In the genomic region with DNA sequence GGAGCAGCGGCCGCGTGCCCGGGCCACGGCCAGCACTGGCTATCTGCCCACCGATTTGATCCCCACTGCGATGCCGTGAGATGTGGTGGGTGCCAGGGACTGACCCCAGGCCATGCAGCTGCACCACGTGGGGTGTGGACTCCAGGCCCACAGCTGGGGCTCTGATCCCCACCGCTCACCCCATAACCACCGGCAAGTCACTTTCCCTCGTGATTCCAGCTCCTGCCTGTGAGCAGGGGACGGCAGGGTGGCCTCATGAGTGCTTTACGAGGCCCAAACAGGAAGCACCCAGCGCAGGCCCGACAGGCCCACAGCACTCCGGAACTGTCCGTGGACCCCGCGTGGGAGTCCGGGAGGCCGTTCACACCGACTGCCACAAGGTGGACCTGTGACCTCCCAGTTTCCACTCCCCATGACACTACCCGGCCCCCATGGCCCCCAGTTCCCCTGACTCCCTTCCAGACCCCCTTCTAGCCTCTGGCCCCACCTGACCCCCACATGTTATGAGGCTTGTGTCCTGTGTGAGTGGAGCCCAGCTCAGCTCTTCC, we compare ENCODE assay signal across 27 cellular contexts. TPM values are rescaled to one million over a fixed set of nuclear protein-coding genes. Genes with fewer than 3 reads are reported as not detected.
DNase-seq lines count a peak whose midpoint lies in the region; ATAC-seq, FAIRE-seq and TF ChIP-seq lines count a peak whose summit lies in the region.
"Had no signal": no experiment of that assay in that cellular context is flagged by ENCODE, and none has a peak within 500 bp of the region (broad histone marks: within the 10 kb centered on the region; RNA-seq: fewer than 3 reads in every experiment).

No MANE protein-coding gene starts in this region.

- TF ChIP-seq CTCF in CD14-positive monocyte (IDR thresholded peaks at IDR 0.05) (no peak), H1 (IDR thresholded peaks at IDR 0.05; ENCODE audit: control extremely low read depth in 1 of 3, insufficient read depth in 1 of 3, low read depth in 1 of 3, low read length in 3 of 3) (no peak), neutrophil (IDR thresholded peaks at IDR 0.05) (no peak), A673 (conservative IDR thresholded peaks at IDR 0.05; ENCODE audit: low read depth, low read length) (no peak)

- no peaks in the 10 kb centered on the region for H3K9me3 ChIP-seq in NT2/D1 (ENCODE audit: insufficient read depth, low read length)
- no peaks in the 10 kb centered on the region; a peak in 1 of 4 replicates for H3K9me3 ChIP-seq in H1 (ENCODE audit: insufficient read depth in 2 of 2, low read depth in 1 of 2, low read length in 1 of 2)
- H3K9me3 ChIP-seq in neutrophil: no peaks in the 10 kb centered on the region
- no peaks in the 10 kb centered on the region for H3K9me3 ChIP-seq in A673 (ENCODE audit: low read depth, low read length, poor library complexity, severe bottlenecking)
- H3K9me3 ChIP-seq: Caco-2 had no signal

- H2BK12ac ChIP-seq in H1 (ENCODE audit: low read depth, low read length): no peak overlapping the region

- H2BK120ac ChIP-seq in H1 (replicated peaks; ENCODE audit: low read depth, low read length): no peak overlapping the region

- peak overlapping the region; percentile 92; the same call in 1 of the 2 replicates for H4K8ac ChIP-seq in H1 (ENCODE audit: extremely low read depth, insufficient read depth, low read length)

- H4K5ac ChIP-seq in H1 (ENCODE audit: insufficient read length, low read depth, low read length): no peak overlapping the region

- H3K36me3 Mint-ChIP-seq in CD14-positive monocyte: no peaks in the 10 kb centered on the region
- no peaks in the 10 kb centered on the region for H3K36me3 Mint-ChIP-seq in activated naive CD8-positive, alpha-beta T cell treated with anti-CD3 and anti-CD28 coated beads, Interleukin-2, amount 50 U/mL, for 24 hours (ENCODE audit: low read depth)

- no peak overlapping the region for H3K23ac ChIP-seq in H1 (ENCODE audit: insufficient read length)

- TF ChIP-seq RAD21 in H1 (IDR thresholded peaks at IDR 0.05 in 1 of 2, conservative IDR thresholded peaks at IDR 0.05 in 1 of 2; ENCODE audit: low read depth in 2 of 2, low read length in 2 of 2): no peak

- no peak overlapping the region for H3K56ac ChIP-seq in H1 (replicated peaks; ENCODE audit: insufficient read length, low read depth, low read length)

- TF ChIP-seq POLR2A in H1 (IDR thresholded peaks at IDR 0.05; ENCODE audit: control extremely low read depth in 1 of 2, low read depth in 2 of 2, low read length in 2 of 2): no peak

- CTCF ChIA-PET in H1 (lab: Charles Lee; ENCODE audit: partially characterized antibody) (no interaction called here), A673 (lab: Charles Lee) (no interaction called here)

- peaks cover 0 to 2% (median 2%) of the 10 kb centered on the region in 3 donors for H3K27me3 Mint-ChIP-seq in CD14-positive monocyte (ENCODE audit: low read depth in 3 of 3)
- no peaks in the 10 kb centered on the region for H3K27me3 Mint-ChIP-seq in activated naive CD8-positive, alpha-beta T cell treated with anti-CD3 and anti-CD28 coated beads, Interleukin-2, amount 50 U/mL, for 24 hours

- no peak for FAIRE-seq in H1 (lab: Jason Lieb, UNC)
- FAIRE-seq: A204.1, G401.6, GM12878 had no signal

- H4K91ac ChIP-seq in H1 (replicated peaks; ENCODE audit: insufficient read length, low read length): no peak overlapping the region

- H3K79me1 ChIP-seq in H1 (ENCODE audit: low read depth, low read length): no peaks in the 10 kb centered on the region

- H3K27ac Mint-ChIP-seq in CD14-positive monocyte: peak overlapping the region; percentile 8 to 87 (median 71)
- H3K27ac Mint-ChIP-seq in activated naive CD8-positive, alpha-beta T cell treated with anti-CD3 and anti-CD28 coated beads, Interleukin-2, amount 50 U/mL, for 24 hours: no peak overlapping the region
- H3K27ac Mint-ChIP-seq: CD8-positive, alpha-beta T cell had no signal

- TF ChIP-seq EP300 in H1 (IDR thresholded peaks at IDR 0.05; ENCODE audit: borderline replicate concordance in 1 of 2, low read depth in 2 of 2, low read length in 2 of 2): no peak

- BruUV-seq in A673 (replicated peaks; lab: Mats Ljungman, UMichigan): no TSS peak

- H3K4ac ChIP-seq in H1 (replicated peaks; ENCODE audit: insufficient read length, low read depth, low read length): no peak overlapping the region

- H3K9ac ChIP-seq in NT2/D1 (ENCODE audit: insufficient read length, low read depth): peak overlapping the region; percentile 64
- no peak overlapping the region for H3K9ac ChIP-seq in H1 (replicated peaks in 1 of 4; ENCODE audit: extremely low read depth in 1 of 4, low read depth in 3 of 4, low read length in 3 of 4)

- no peaks in the 10 kb centered on the region for H3K79me2 ChIP-seq in H1 (ENCODE audit: control insufficient read depth in 1 of 2, insufficient read depth in 2 of 2, low read length in 2 of 2)

- peaks cover 37% of the 10 kb centered on the region for H3K4me1 Mint-ChIP-seq in CD14-positive monocyte
- peaks cover 8% of the 10 kb centered on the region for H3K4me1 Mint-ChIP-seq in activated naive CD8-positive, alpha-beta T cell treated with anti-CD3 and anti-CD28 coated beads, Interleukin-2, amount 50 U/mL, for 24 hours

- peaks cover 4% of the 10 kb centered on the region; the same call in 1 of the 2 replicates for H3K23me2 ChIP-seq in H1 (ENCODE audit: low read depth, low read length)

- H2BK15ac ChIP-seq in H1 (ENCODE audit: low read length): no peak overlapping the region

- H3K18ac ChIP-seq in H1 (ENCODE audit: extremely low read depth, low read length): no peak overlapping the region

- no peak overlapping the region for H2AK5ac ChIP-seq in H1 (ENCODE audit: low read depth, low read length)

- H3K4me3 ChIP-seq in NT2/D1 (ENCODE audit: insufficient read length, low read depth) (no peak overlapping the region), H1 (ENCODE audit: extremely low read depth in 1 of 4, insufficient read depth in 2 of 4, low read depth in 3 of 4, low read length in 4 of 4) (no peak overlapping the region), neutrophil (ENCODE audit: low read depth in 1 of 2, low read length in 1 of 2) (peak overlapping the region; percentile 30 to 32), A673 (ENCODE audit: low read depth, low read length, poor library complexity, severe bottlenecking) (no peak overlapping the region)
- H3K4me3 ChIP-seq: GM12878, SJSA1 had no signal

- DNase-seq in CD14-positive monocyte (ENCODE audit: low spot score): no peak
- no peak for DNase-seq in NT2/D1 (ENCODE audit: low read depth, low spot score)
- DNase-seq in H1 (ENCODE audit: low read depth in 1 of 2, low spot score in 2 of 2): peak in 1 of 2 experiments; percentile 41
- no peak for DNase-seq in activated naive CD8-positive, alpha-beta T cell treated with anti-CD3 and anti-CD28 coated beads, Interleukin-2, amount 50 U/mL, for 24 hours
- DNase-seq in A673 (ENCODE audit: low spot score): no peak
- DNase-seq: AML-193; C1 segment of cervical spinal cord; Caco-2; CD8-positive, alpha-beta T cell; NCI-H1105; NCI-H1436 treated with DMSO at 0.1 percent for 48 hours; NCI-H187 treated with DMSO at 0.1 percent for 48 hours; NCI-H2171 treated with DMSO at 0.1 percent for 48 hours; NCI-H524; NCI-H774; PC-3 had no signal

- H3K27ac ChIP-seq in H1 (ENCODE audit: low read depth, low read length): no peak overlapping the region
- H3K27ac ChIP-seq in neutrophil: peak overlapping the region; percentile 82
- no peak overlapping the region for H3K27ac ChIP-seq in A673 (ENCODE audit: low read depth, low read length, poor library complexity, severe bottlenecking)
- H3K27ac ChIP-seq: SJSA1 had no signal

- POLR2A ChIA-PET in H1 (lab: Charles Lee; ENCODE audit: partially characterized antibody): interaction anchor here (1.0 to 16.8 kb wide), 2 partner anchors 14 to 23 kb away, joined by 4 to 175 read pairs; no protein-coding TSS in a partner anchor
- POLR2A ChIA-PET in A673 (lab: Charles Lee; ENCODE audit: low non-redundant PET): no interaction called here

- no peak overlapping the region for H2BK20ac ChIP-seq in H1 (ENCODE audit: low read length)

- ATAC-seq in activated naive CD8-positive, alpha-beta T cell treated with anti-CD3 and anti-CD28 coated beads, Interleukin-2, amount 50 U/mL, for 24 hours: no peak
- ATAC-seq in HG03135 (IDR thresholded peaks at IDR 0.05; ENCODE audit: unreplicated experiment) (no peak), GM21825 (IDR thresholded peaks at IDR 0.05; ENCODE audit: unreplicated experiment) (no peak)
- ATAC-seq: CD8-positive, alpha-beta T cell; GM12878; HCT116; PC-3; Right ventricle myocardium inferior had no signal

- intact Hi-C loops in CD14-positive monocyte (cut with micrococcal nuclease) (no loop called here), A673 (cut with micrococcal nuclease; ENCODE audit: unreplicated experiment) (no loop called here)

- no peaks in the 10 kb centered on the region for H4K20me1 ChIP-seq in H1 (replicated peaks in 1 of 2; ENCODE audit: control insufficient read depth in 1 of 2, insufficient read depth in 2 of 2, low read length in 2 of 2)

- H3K36me3 ChIP-seq in NT2/D1 (ENCODE audit: insufficient read depth, insufficient read length, low read length): no peaks in the 10 kb centered on the region
- no peaks in the 10 kb centered on the region for H3K36me3 ChIP-seq in H1 (ENCODE audit: control insufficient read depth in 2 of 4, insufficient read depth in 4 of 4, low read length in 3 of 4)
- no peaks in the 10 kb centered on the region for H3K36me3 ChIP-seq in neutrophil
- no peaks in the 10 kb centered on the region for H3K36me3 ChIP-seq in A673 (ENCODE audit: insufficient read depth, low read length, poor library complexity, severe bottlenecking)
- H3K36me3 ChIP-seq: SJSA1 had no signal

- H3K4me2 ChIP-seq in H1 (ENCODE audit: insufficient read depth in 1 of 2, low read depth in 2 of 2, low read length in 2 of 2): no peak overlapping the region

- no peaks in the 10 kb centered on the region for H3K27me3 ChIP-seq in NT2/D1 (ENCODE audit: insufficient read depth, insufficient read length)
- H3K27me3 ChIP-seq in H1 (replicated peaks in 1 of 4; ENCODE audit: control insufficient read depth in 3 of 4, extremely low read depth in 1 of 4, insufficient read depth in 3 of 4, low read length in 3 of 4): peaks cover 0 to 5% (median 0%) of the 10 kb centered on the region in 4 experiments; a peak in 1 of 7 replicates
- H3K27me3 ChIP-seq in neutrophil: no peaks in the 10 kb centered on the region
- H3K27me3 ChIP-seq in A673 (replicated peaks; ENCODE audit: insufficient read depth, low read depth, low read length, poor library complexity): no peaks in the 10 kb centered on the region
- H3K27me3 ChIP-seq: SJSA1 had no signal

- H2BK5ac ChIP-seq in H1 (ENCODE audit: low read depth, low read length): no peak overlapping the region

- peaks cover 3% of the 10 kb centered on the region for H3K4me1 ChIP-seq in NT2/D1 (ENCODE audit: insufficient read depth, insufficient read length)
- no peaks in the 10 kb centered on the region for H3K4me1 ChIP-seq in H1 (replicated peaks in 1 of 4; ENCODE audit: control insufficient read depth in 3 of 4, insufficient read depth in 4 of 4, low read length in 3 of 4)
- peaks cover 35 to 36% of the 10 kb centered on the region in 2 experiments for H3K4me1 ChIP-seq in neutrophil (ENCODE audit: control insufficient read depth in 1 of 2, insufficient read depth in 1 of 2, low read depth in 1 of 2, low read length in 1 of 2)
- H3K4me1 ChIP-seq in A673 (ENCODE audit: insufficient read depth, low read length, poor library complexity, severe bottlenecking): peaks cover 3% of the 10 kb centered on the region

- no peak overlapping the region for H3K14ac ChIP-seq in H1 (ENCODE audit: insufficient read length)

- H3K9me3 Mint-ChIP-seq in CD14-positive monocyte: peaks cover 0 to 2% (median 0%) of the 10 kb centered on the region in 7 donors
- H3K9me3 Mint-ChIP-seq in activated naive CD8-positive, alpha-beta T cell treated with anti-CD3 and anti-CD28 coated beads, Interleukin-2, amount 50 U/mL, for 24 hours: no peaks in the 10 kb centered on the region
- H3K9me3 Mint-ChIP-seq: CD8-positive, alpha-beta T cell had no signal

- WGBS in H1 (ENCODE audit: extremely low coverage in 1 of 2, insufficient coverage in 1 of 2, insufficient read length in 1 of 2, insufficient replicate concordance in 2 of 2, low coverage in 1 of 2, low lambda C conversion rate in 2 of 2, missing lambda C conversion rate in 1 of 2), 2 experiments: 89% methylated on average over 19 of the region's 24 CpGs; no CpG with 5 or more reads in 1 of the 2 experiments

- H3K4me3 Mint-ChIP-seq in CD14-positive monocyte: peak overlapping the region; percentile 43 to 66
- H3K4me3 Mint-ChIP-seq in activated naive CD8-positive, alpha-beta T cell treated with anti-CD3 and anti-CD28 coated beads, Interleukin-2, amount 50 U/mL, for 24 hours: no peak overlapping the region
- H3K4me3 Mint-ChIP-seq: CD8-positive, alpha-beta T cell had no signal

- H2AFZ ChIP-seq in H1 (ENCODE audit: low read length): no peak overlapping the region; the same call in 1 of the 2 replicates

RNA-seq across cellular contexts. Expression of a gene that starts 0.6 kb away (rescaled TPM):
- polyA plus RNA-seq in CD14-positive monocyte (not detected), H1 (2011; rRNA removed) (not detected in 2 replicates)
- total RNA-seq in H1 (2021; fragmentation: NEBNext Ultra II Directional; extraction: Animal tissue kit (Norgen Biotek cat#: 25700)): not detected in 2 replicates
- 0.10 TPM for polyA plus RNA-seq in H1 (2011; cell fraction: cytosol; rRNA removed)
- 0.10 TPM for polyA plus RNA-seq in H1 (2011; cell fraction: nucleus; rRNA removed)
- polyA plus RNA-seq in H1 (2012, experiment 1 of 2): not detected in 4 replicates
- polyA plus RNA-seq in H1 (2012, experiment 2 of 2): not detected
- 0.14 TPM for polyA plus RNA-seq in H1 (2013, experiment 1 of 2)
- 0.04 TPM for polyA plus RNA-seq in H1 (2013, experiment 2 of 2)
- polyA minus RNA-seq in H1 (2011; rRNA and poly(A)+ RNA removed): 0.13 TPM in 1 of 2 replicates, not detected in the other
- not detected for polyA minus RNA-seq in H1 (2011; cell fraction: cytosol; rRNA and poly(A)+ RNA removed)
- polyA minus RNA-seq in H1 (2011; cell fraction: nucleus; rRNA and poly(A)+ RNA removed): not detected
- total RNA-seq in A673 (2021): not detected in 2 replicates
- total RNA-seq: Caco-2; CD8-positive, alpha-beta T cell; GM12878; H4; Right ventricle myocardium inferior; SJSA1 had no signal
- polyA plus RNA-seq: GM12878 had no signal

RNA-seq across cellular contexts. Expression of a gene that starts 5.0 kb away (rescaled TPM):
- polyA plus RNA-seq in CD14-positive monocyte: 10 to 100 TPM in 1 of 2 donors, 1 to 10 TPM in 1; 7.3 to 11.4 TPM
- 64.8 and 66.4 TPM in 2 replicates for total RNA-seq in H1 (2021; fragmentation: NEBNext Ultra II Directional; extraction: Animal tissue kit (Norgen Biotek cat#: 25700))
- polyA plus RNA-seq in H1 (2011; rRNA removed): 39.3 and 72.9 TPM in 2 replicates
- polyA plus RNA-seq in H1 (2011; cell fraction: cytosol; rRNA removed): 61.2 TPM
- 382 TPM for polyA plus RNA-seq in H1 (2011; cell fraction: nucleus; rRNA removed)
- polyA plus RNA-seq in H1 (2012, experiment 1 of 2): 39.6 to 74.2 TPM (median 66.1 TPM) in 4 replicates
- 42.5 TPM for polyA plus RNA-seq in H1 (2012, experiment 2 of 2)
- 37.6 TPM for polyA plus RNA-seq in H1 (2013, experiment 1 of 2)
- polyA plus RNA-seq in H1 (2013, experiment 2 of 2): 33.1 TPM
- 12.1 and 13.9 TPM in 2 replicates for polyA minus RNA-seq in H1 (2011; rRNA and poly(A)+ RNA removed)
- 34.6 TPM for polyA minus RNA-seq in H1 (2011; cell fraction: cytosol; rRNA and poly(A)+ RNA removed)
- polyA minus RNA-seq in H1 (2011; cell fraction: nucleus; rRNA and poly(A)+ RNA removed): 65.3 TPM
- 62.9 and 67.0 TPM in 2 replicates for total RNA-seq in A673 (2021)

RNA-seq across cellular contexts. Expression of a gene that starts 13.3 kb away (rescaled TPM):
- polyA plus RNA-seq in CD14-positive monocyte: 10 to 100 TPM; 37.4 to 56.5 TPM
- 76.5 and 81.5 TPM in 2 replicates for total RNA-seq in H1 (2021; fragmentation: NEBNext Ultra II Directional; extraction: Animal tissue kit (Norgen Biotek cat#: 25700))
- polyA plus RNA-seq in H1 (2011; rRNA removed): 38.6 and 79.6 TPM in 2 replicates
- polyA plus RNA-seq in H1 (2011; cell fraction: cytosol; rRNA removed): 41.1 TPM
- polyA plus RNA-seq in H1 (2011; cell fraction: nucleus; rRNA removed): 372 TPM
- 64.4 to 95.0 TPM (median 79.5 TPM) in 4 replicates for polyA plus RNA-seq in H1 (2012, experiment 1 of 2)
- polyA plus RNA-seq in H1 (2012, experiment 2 of 2): 57.4 TPM
- 61.1 TPM for polyA plus RNA-seq in H1 (2013, experiment 1 of 2)
- 57.1 TPM for polyA plus RNA-seq in H1 (2013, experiment 2 of 2)
- 30.3 and 38.3 TPM in 2 replicates for polyA minus RNA-seq in H1 (2011; rRNA and poly(A)+ RNA removed)
- polyA minus RNA-seq in H1 (2011; cell fraction: cytosol; rRNA and poly(A)+ RNA removed): 33.2 TPM
- 76.7 TPM for polyA minus RNA-seq in H1 (2011; cell fraction: nucleus; rRNA and poly(A)+ RNA removed)
- total RNA-seq in A673 (2021): 82.2 and 89.3 TPM in 2 replicates

RNA-seq across cellular contexts. Expression of a gene that starts 43.8 kb away (rescaled TPM):
- polyA plus RNA-seq in CD14-positive monocyte (not detected), H1 (2011; rRNA removed) (0.15 and 0.58 TPM in 2 replicates)
- 0.88 and 1.3 TPM in 2 replicates for total RNA-seq in H1 (2021; fragmentation: NEBNext Ultra II Directional; extraction: Animal tissue kit (Norgen Biotek cat#: 25700))
- 0.56 TPM for polyA plus RNA-seq in H1 (2011; cell fraction: cytosol; rRNA removed)
- 2.4 TPM for polyA plus RNA-seq in H1 (2011; cell fraction: nucleus; rRNA removed)
- 0.43 to 1.3 TPM (median 0.79 TPM) in 4 replicates for polyA plus RNA-seq in H1 (2012, experiment 1 of 2)
- polyA plus RNA-seq in H1 (2012, experiment 2 of 2): 0.05 TPM
- 0.16 TPM for polyA plus RNA-seq in H1 (2013, experiment 1 of 2)
- polyA plus RNA-seq in H1 (2013, experiment 2 of 2): 0.13 TPM
- not detected in 2 replicates for polyA minus RNA-seq in H1 (2011; rRNA and poly(A)+ RNA removed)
- polyA minus RNA-seq in H1 (2011; cell fraction: cytosol; rRNA and poly(A)+ RNA removed): not detected
- not detected for polyA minus RNA-seq in H1 (2011; cell fraction: nucleus; rRNA and poly(A)+ RNA removed)
- 1.2 and 1.6 TPM in 2 replicates for total RNA-seq in A673 (2021)
- total RNA-seq: H4, HT-29, PC-3, SJSA1 had no signal

RNA-seq across cellular contexts. Expression of a gene that starts 45.3 kb away (rescaled TPM):
- polyA plus RNA-seq in CD14-positive monocyte: 1 to 10 TPM; 1.3 to 1.5 TPM
- not detected in 2 replicates for total RNA-seq in H1 (2021; fragmentation: NEBNext Ultra II Directional; extraction: Animal tissue kit (Norgen Biotek cat#: 25700))
- 0.03 TPM in 1 of 2 replicates, not detected in the other for polyA plus RNA-seq in H1 (2011; rRNA removed)
- 0.05 TPM for polyA plus RNA-seq in H1 (2011; cell fraction: cytosol; rRNA removed)
- not detected for polyA plus RNA-seq in H1 (2011; cell fraction: nucleus; rRNA removed)
- polyA plus RNA-seq in H1 (2012, experiment 1 of 2): 0.12 to 0.37 TPM (median 0.21 TPM) in 4 replicates
- 0.16 TPM for polyA plus RNA-seq in H1 (2012, experiment 2 of 2)
- polyA plus RNA-seq in H1 (2013, experiment 1 of 2): 0.08 TPM
- 0.02 TPM for polyA plus RNA-seq in H1 (2013, experiment 2 of 2)
- not detected in 2 replicates for polyA minus RNA-seq in H1 (2011; rRNA and poly(A)+ RNA removed)
- polyA minus RNA-seq in H1 (2011; cell fraction: cytosol; rRNA and poly(A)+ RNA removed): not detected
- polyA minus RNA-seq in H1 (2011; cell fraction: nucleus; rRNA and poly(A)+ RNA removed): not detected
- not detected in 2 replicates for total RNA-seq in A673 (2021)
- total RNA-seq: Caco-2, H4, PC-3 had no signal

Comparison
In these comparisons a context has a peak if more than half of its experiments do, and no peak if none do; other contexts are left out.
1. H3K4me3 ChIP-seq: peak in neutrophil (2 of 2); none in NT2/D1 (single experiment), H1 (0 of 4) and A673 (single experiment).